Comparison of ENCODE assay signal across 16 cellular contexts in the genomic region with DNA sequence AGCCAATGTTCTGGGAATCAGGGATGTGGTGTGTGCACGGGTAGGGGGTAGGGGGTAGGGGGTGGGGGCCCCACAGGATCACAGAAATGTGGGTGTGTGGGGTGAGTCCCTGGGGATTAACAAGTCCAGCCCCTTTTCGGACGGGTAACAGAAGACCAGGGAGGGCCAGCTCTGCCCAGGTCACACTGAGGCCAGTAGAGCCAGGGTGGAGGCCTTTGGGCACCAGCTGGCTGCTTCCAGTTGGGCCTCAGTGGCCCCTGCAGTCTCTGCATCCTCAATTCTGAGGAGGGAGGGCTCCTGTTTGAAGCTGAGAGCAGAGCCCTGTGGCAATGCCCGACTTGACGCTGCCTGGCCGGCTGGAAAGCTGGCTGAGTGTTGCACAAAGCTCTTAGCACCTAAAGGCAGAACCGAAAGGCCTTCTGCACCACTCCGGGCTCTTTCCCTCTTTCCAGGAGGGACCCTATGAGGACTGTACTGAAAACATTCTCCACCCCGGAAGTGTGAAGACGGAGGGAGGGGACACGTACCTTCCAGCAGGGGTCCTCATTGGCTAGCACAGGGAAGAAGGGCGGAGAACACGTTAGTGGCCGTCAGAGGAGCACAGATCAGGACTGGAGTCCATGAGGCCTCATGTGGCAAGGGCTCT.
A peak's percentile ranks its signal among the peaks of the same experiment; 100 is the strongest.
DNase-seq lines count a peak whose midpoint lies in the region; ATAC-seq and TF ChIP-seq lines count a peak whose summit lies in the region.
"Had no signal": no experiment of that assay in that cellular context is flagged by ENCODE, and none has a peak within 500 bp of the region (broad histone marks: within the 10 kb centered on the region; RNA-seq: fewer than 3 reads in every experiment).

No MANE protein-coding gene starts in this region.

- no peaks in the 10 kb centered on the region for H3K27me3 ChIP-seq in heart left ventricle

- TF ChIP-seq POLR2A in heart left ventricle (IDR thresholded peaks at IDR 0.05) (no peak), NB4 (IDR thresholded peaks at IDR 0.05; ENCODE audit: extremely low read depth, insufficient read length) (no peak)

- intact Hi-C loops in left ventricle myocardium superior (cut with micrococcal nuclease) (no loop called here), heart left ventricle (cut with DNase I) (no loop called here)

- no peak overlapping the region for H3K27ac ChIP-seq in heart left ventricle
- H3K27ac ChIP-seq: esophagus squamous epithelium, left lung had no signal

- H3K4me1 ChIP-seq in heart left ventricle: no peaks in the 10 kb centered on the region
- H3K4me1 ChIP-seq: esophagus squamous epithelium, left lung had no signal

- DNase-seq in left ventricle myocardium superior (peak; percentile 17), heart left ventricle (no peak), NB4 (ENCODE audit: low read depth) (peak; percentile 19), iPS-NIHi7 (ENCODE audit: extremely low spot score) (peak; percentile 62), NCI-H510A treated with DMSO at 0.1 percent for 48 hours (lab: John Stamatoyannopoulos, UW) (no peak), NK-92 (lab: John Stamatoyannopoulos, UW; ENCODE audit: unreplicated experiment) (no peak)
- DNase-seq in activated CD4-positive, CD25-positive, alpha-beta regulatory T cell (lab: John Stamatoyannopoulos, UW): no peak
- DNase-seq: activated naive CD4-positive, alpha-beta T cell treated with anti-CD3 and anti-CD28 coated beads, Interleukin-2, amount 50 U/mL, for 16 hours; esophagus squamous epithelium; GOT3; left lung; NCI-H187 treated with DMSO at 0.1 percent for 48 hours; NCI-H526 treated with DMSO at 0.1 percent for 48 hours; stimulated activated naive CD4-positive, alpha-beta T cell treated with Interleukin-2 at 50 U/mL for 16 hours; T-helper 2 cell had no signal

- ATAC-seq in left ventricle myocardium superior: peak; percentile 48
- no peak for ATAC-seq in heart left ventricle
- no peak for ATAC-seq in GM21528 (IDR thresholded peaks at IDR 0.05; ENCODE audit: low FRiP score, unreplicated experiment)
- ATAC-seq: left lung had no signal

- H3K36me3 ChIP-seq in heart left ventricle: no peaks in the 10 kb centered on the region
- H3K36me3 ChIP-seq: esophagus squamous epithelium, left lung had no signal

- TF ChIP-seq CTCF in heart left ventricle (IDR thresholded peaks at IDR 0.05) (peak in 2 of 12 donors; percentile 11), NB4 (IDR thresholded peaks at IDR 0.05; ENCODE audit: low read depth, low read length) (no peak)

- no peaks in the 10 kb centered on the region for H3K9me3 ChIP-seq in heart left ventricle
- H3K9me3 ChIP-seq: esophagus squamous epithelium, left lung had no signal

- H3K4me3 ChIP-seq in heart left ventricle (no peak overlapping the region), NB4 (ENCODE audit: low read depth, low read length) (no peak overlapping the region)
- H3K4me3 ChIP-seq: esophagus squamous epithelium, left lung had no signal

- whole genome bisulfite sequencing in heart left ventricle, 4 donors: 52 to 65% (median 61%) methylated on average over 13 to 14 of the region's 14 CpGs

Comparison
In these comparisons a context has a peak if more than half of its experiments do, and no peak if none do; other contexts are left out.
1. DNase-seq: peak in left ventricle myocardium superior (single experiment), NB4 (single experiment) and iPS-NIHi7 (single experiment); none in heart left ventricle (0 of 5), NCI-H510A treated with DMSO at 0.1 percent for 48 hours (single experiment), activated CD4-positive, CD25-positive, alpha-beta regulatory T cell (0 of 4) and NK-92 (single experiment).